17 cellular contexts compared by ENCODE assay signal in genomic region chr6:156889986-156890385, GRCh38.
"Had no signal": no experiment of that assay in that cellular context is flagged by ENCODE, and none has a peak within 500 bp of the region (broad histone marks: within the 10 kb centered on the region; RNA-seq: fewer than 3 reads in every experiment).

No MANE protein-coding gene starts in this region.

- DNase-seq: IMR-90, Kasumi-1, KG1, MM.1S, NCI-H1092 treated with DMSO at 0.1 percent for 48 hours, NCI-H1436, NCI-H187, NCI-H2081 treated with DMSO at 0.1 percent for 48 hours, NCI-H2171, NCI-H226, NCI-H446, NCI-H510A, NCI-H524 treated with DMSO at 0.1 percent for 48 hours, RPMI8226, SHP77 had no signal

- FAIRE-seq: RCC 7860 had no signal

- ATAC-seq: SK-N-SH treated with all-trans-retinoic acid at 6 μM for 48 hours had no signal
